In the genomic region with DNA sequence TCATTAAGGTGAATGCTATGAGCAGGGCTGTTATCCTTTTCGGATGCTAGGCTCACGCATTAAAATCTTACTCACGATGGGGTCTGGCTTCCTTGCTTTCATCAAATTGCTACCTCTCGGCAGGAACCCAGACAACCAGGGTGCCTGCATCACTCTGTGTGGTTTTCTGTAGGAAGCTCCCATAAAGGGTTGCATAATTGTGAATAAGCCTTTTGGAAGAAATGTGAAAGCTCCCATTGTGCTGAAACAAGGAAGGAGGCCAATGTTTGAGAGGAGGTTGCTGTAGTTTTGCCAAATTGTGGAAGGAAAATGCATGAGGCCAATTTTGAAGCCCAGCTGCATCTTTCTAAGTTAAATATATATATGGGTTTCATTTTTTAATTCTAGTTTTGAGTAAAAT, we compare ENCODE assay signal across 19 cellular contexts.
A peak's percentile ranks its signal among the peaks of the same experiment; 100 is the strongest.
DNase-seq lines count a peak whose midpoint lies in the region; ATAC-seq and TF ChIP-seq lines count a peak whose summit lies in the region.
"Had no signal": no experiment of that assay in that cellular context is flagged by ENCODE, and none has a peak within 500 bp of the region (broad histone marks: within the 10 kb centered on the region; RNA-seq: fewer than 3 reads in every experiment).

No MANE protein-coding gene starts in this region.

- H3K27ac Mint-ChIP-seq in nephron, result peak overlapping the region in 2 of 3 experiments; percentile 12 to 39
- no peak overlapping the region for H3K27ac Mint-ChIP-seq in naive thymus-derived CD4-positive, alpha-beta T cell
- H3K27ac Mint-ChIP-seq: dendritic cell treated with granulocyte-macrophage colony-stimulating factor and Interleukin-4, amounts not matched to agents 40 ng/mL and 50 ng/mL, for 4 days; stimulated activated effector memory CD8-positive, alpha-beta T cell treated with anti-CD3 and anti-CD28 coated beads, Interleukin-12 subunit alpha, Interleukin-12 subunit beta, amount 100 ng/mL, for 72 hours; type B pancreatic cell had no signal

- H3K27ac ChIP-seq in vagina, result no peak overlapping the region
- H3K27ac ChIP-seq in naive thymus-derived CD4-positive, alpha-beta T cell (ENCODE audit: low read depth, low read length), result no peak overlapping the region
- H3K27ac ChIP-seq: esophagus muscularis mucosa, SJCRH30, skin epidermis had no signal

- H3K27me3 ChIP-seq in vagina, result no peaks in the 10 kb centered on the region
- no peaks in the 10 kb centered on the region for H3K27me3 ChIP-seq in naive thymus-derived CD4-positive, alpha-beta T cell (ENCODE audit: control insufficient read depth in 2 of 2, insufficient read depth in 2 of 2, low read length in 2 of 2)
- H3K27me3 ChIP-seq: esophagus muscularis mucosa, SJCRH30 had no signal

- no peaks in the 10 kb centered on the region for H3K9me3 Mint-ChIP-seq in nephron
- peaks cover 2 to 19% (median 7%) of the 10 kb centered on the region in 11 donors for H3K9me3 Mint-ChIP-seq in naive thymus-derived CD4-positive, alpha-beta T cell
- H3K9me3 Mint-ChIP-seq: type B pancreatic cell had no signal

- H3K36me3 Mint-ChIP-seq in nephron (ENCODE audit: low read depth), result no peaks in the 10 kb centered on the region
- H3K36me3 Mint-ChIP-seq in naive thymus-derived CD4-positive, alpha-beta T cell, result peaks cover 0 to 4% (median 0%) of the 10 kb centered on the region in 5 donors
- H3K36me3 Mint-ChIP-seq: stimulated activated effector memory CD8-positive, alpha-beta T cell treated with anti-CD3 and anti-CD28 coated beads, Interleukin-12 subunit alpha, Interleukin-12 subunit beta, amount 100 ng/mL, for 72 hours; type B pancreatic cell had no signal

- TF ChIP-seq POLR2A in vagina (IDR thresholded peaks at IDR 0.05), result no peak

- no peaks in the 10 kb centered on the region for H3K36me3 ChIP-seq in vagina
- H3K36me3 ChIP-seq in naive thymus-derived CD4-positive, alpha-beta T cell (ENCODE audit: control insufficient read depth in 2 of 3, insufficient read depth in 3 of 3, low read length in 3 of 3), result no peaks in the 10 kb centered on the region
- H3K36me3 ChIP-seq: esophagus muscularis mucosa, SJCRH30 had no signal

- intact Hi-C loops in vagina (cut with DNase I), result no loop called here
- intact Hi-C loops in naive thymus-derived CD4-positive, alpha-beta T cell (cut with micrococcal nuclease), result no loop called here

- H3K27me3 Mint-ChIP-seq in nephron (ENCODE audit: low read depth), result no peaks in the 10 kb centered on the region
- no peaks in the 10 kb centered on the region for H3K27me3 Mint-ChIP-seq in naive thymus-derived CD4-positive, alpha-beta T cell
- H3K27me3 Mint-ChIP-seq: dendritic cell treated with granulocyte-macrophage colony-stimulating factor and Interleukin-4, amounts not matched to agents 40 ng/mL and 50 ng/mL, for 4 days; type B pancreatic cell had no signal

- no peaks in the 10 kb centered on the region for H3K4me1 ChIP-seq in vagina
- H3K4me1 ChIP-seq in naive thymus-derived CD4-positive, alpha-beta T cell (ENCODE audit: control insufficient read depth in 2 of 2, insufficient read depth in 2 of 2, low read length in 2 of 2), result no peaks in the 10 kb centered on the region
- H3K4me1 ChIP-seq: esophagus muscularis mucosa, SJCRH30 had no signal

- peaks cover 8% of the 10 kb centered on the region for H3K4me1 Mint-ChIP-seq in nephron
- H3K4me1 Mint-ChIP-seq in naive thymus-derived CD4-positive, alpha-beta T cell, result no peaks in the 10 kb centered on the region
- H3K4me1 Mint-ChIP-seq: stimulated activated effector memory CD8-positive, alpha-beta T cell treated with anti-CD3 and anti-CD28 coated beads, Interleukin-12 subunit alpha, Interleukin-12 subunit beta, amount 100 ng/mL, for 72 hours had no signal

- no peak for ATAC-seq in HG02852 (IDR thresholded peaks at IDR 0.05; ENCODE audit: unreplicated experiment)
- no peak for ATAC-seq in naive thymus-derived CD4-positive, alpha-beta T cell
- ATAC-seq: stimulated activated effector memory CD8-positive, alpha-beta T cell treated with anti-CD3 and anti-CD28 coated beads, Interleukin-12 subunit alpha, Interleukin-12 subunit beta, amount 100 ng/mL, for 72 hours had no signal

- no peaks in the 10 kb centered on the region for H3K9me3 ChIP-seq in vagina
- no peaks in the 10 kb centered on the region for H3K9me3 ChIP-seq in naive thymus-derived CD4-positive, alpha-beta T cell (ENCODE audit: control insufficient read depth in 2 of 3, low read length in 3 of 3)
- H3K9me3 ChIP-seq: esophagus muscularis mucosa, SJCRH30 had no signal

- POLR2A ChIA-PET in naive thymus-derived CD4-positive, alpha-beta T cell (lab: Charles Lee), result no interaction called here

- CTCF ChIA-PET in naive thymus-derived CD4-positive, alpha-beta T cell (lab: Charles Lee), result no interaction called here

- TF ChIP-seq CTCF in nephron (IDR thresholded peaks at IDR 0.05; ENCODE audit: unreplicated experiment in 3 of 3) (no peak), vagina (IDR thresholded peaks at IDR 0.05) (no peak)

- H3K4me3 ChIP-seq in vagina, result no peak overlapping the region
- H3K4me3 ChIP-seq in naive thymus-derived CD4-positive, alpha-beta T cell (ENCODE audit: low read length), result no peak overlapping the region
- H3K4me3 ChIP-seq: esophagus muscularis mucosa, lung, SJCRH30, skin epidermis had no signal

- peak; percentile 2 for DNase-seq in COR-L47 (lab: John Stamatoyannopoulos, UW)
- peak; percentile 31 for DNase-seq in NCI-H1105 (lab: John Stamatoyannopoulos, UW)
- DNase-seq in epidermal melanocyte (ENCODE audit: insufficient read length, low spot score), result peak; percentile 30
- DNase-seq in vagina (ENCODE audit: extremely low spot score in 2 of 2), result no peak
- no peak for DNase-seq in naive thymus-derived CD4-positive, alpha-beta T cell
- DNase-seq in SIG-M5 (lab: John Stamatoyannopoulos, UW), result no peak
- DNase-seq: activated CD4-positive, alpha-beta T cell treated with anti-CD3 and anti-CD28 coated beads, Interleukin-2, amount 50 U/mL, for 1 hour; activated T-cell treated with anti-CD3 and anti-CD28 coated beads, Interleukin-2, amount 50 U/mL, for 48 hours; AML-193; DMS 273 treated with DMSO at 0.1 percent for 48 hours; SJCRH30 had no signal

- no peak overlapping the region for H3K4me3 Mint-ChIP-seq in nephron
- no peak overlapping the region for H3K4me3 Mint-ChIP-seq in naive thymus-derived CD4-positive, alpha-beta T cell
- H3K4me3 Mint-ChIP-seq: dendritic cell treated with granulocyte-macrophage colony-stimulating factor and Interleukin-4, amounts not matched to agents 40 ng/mL and 50 ng/mL, for 4 days; stimulated activated effector memory CD8-positive, alpha-beta T cell treated with anti-CD3 and anti-CD28 coated beads, Interleukin-12 subunit alpha, Interleukin-12 subunit beta, amount 100 ng/mL, for 72 hours; type B pancreatic cell had no signal

Comparison
In these comparisons a context has a peak if more than half of its experiments do, and no peak if none do; other contexts are left out.
1. DNase-seq: peak in COR-L47 (single experiment), NCI-H1105 (single experiment) and epidermal melanocyte (single experiment); none in vagina (0 of 2), naive thymus-derived CD4-positive, alpha-beta T cell (0 of 9) and SIG-M5 (single experiment).
2. H3K27ac Mint-ChIP-seq: peak in nephron (2 of 3); none in naive thymus-derived CD4-positive, alpha-beta T cell (0 of 9).